Comparison of ENCODE assay signal across 19 cellular contexts in genomic region chr19:9528757-9529336, GRCh38. TPM values are rescaled to one million over a fixed set of nuclear protein-coding genes. Genes with fewer than 3 reads are reported as not detected.
DNase-seq lines count a peak whose midpoint lies in the region; ATAC-seq and TF ChIP-seq lines count a peak whose summit lies in the region.
"Had no signal": no experiment of that assay in that cellular context is flagged by ENCODE, and none has a peak within 500 bp of the region (broad histone marks: within the 10 kb centered on the region; RNA-seq: fewer than 3 reads in every experiment).

No MANE protein-coding gene starts in this region.

- peak; percentile 19 for DNase-seq in choroid plexus epithelial cell (ENCODE audit: low read depth)
- DNase-seq in CD4-positive, alpha-beta memory T cell: no peak
- DNase-seq in central memory CD4-positive, alpha-beta T cell: no peak
- DNase-seq in activated naive CD4-positive, alpha-beta T cell treated with Interleukin-2 at 50 U/mL for 16 hours: no peak
- DNase-seq: activated CD4-positive, alpha-beta T cell treated with anti-CD3 and anti-CD28 coated beads for 36 hours; body of pancreas; EL; hippocampal formation; NCI-H1048; NCI-H2227 treated with DMSO at 0.1 percent for 48 hours; T-cell had no signal

- peaks cover 0 to 95% (median 88%) of the 10 kb centered on the region in 8 donors for H3K9me3 Mint-ChIP-seq in CD4-positive, alpha-beta memory T cell

- no peak overlapping the region for H3K4me3 Mint-ChIP-seq in CD4-positive, alpha-beta memory T cell
- H3K4me3 Mint-ChIP-seq: activated CD4-positive, alpha-beta T cell treated with anti-CD3 and anti-CD28 coated beads for 36 hours; activated T-helper 1 cell treated with anti-CD3 and anti-CD28 coated beads, Interleukin-12 subunit alpha, Interleukin-12 subunit beta, Interleukin-2, Interleukin-4 antibody, amounts not matched to agents 30 ng/mL and 10 ng/mL and 1 ng/mL, durations not matched to agents 14 hours and 24 hours and 36 hours; stimulated activated effector memory CD8-positive, alpha-beta T cell treated with anti-CD3 and anti-CD28 coated beads, Interleukin-12 subunit alpha, Interleukin-12 subunit beta, amount 100 ng/mL, for 72 hours; T-cell had no signal

- H4K20me1 ChIP-seq in BLaER1 treated with 17β-estradiol and CSF1 and Interleukin-3, amounts not matched to agents 10 nM and 100 nM: no peaks in the 10 kb centered on the region

- TF ChIP-seq RAD21 in liver (IDR thresholded peaks at IDR 0.05): no peak

- peaks cover 100% of the 10 kb centered on the region in 11 experiments for H3K9me3 ChIP-seq in BLaER1 treated with 17β-estradiol and CSF1 and Interleukin-3, amounts not matched to agents 10 nM and 100 nM (replicated peaks in 1 of 11)
- H3K9me3 ChIP-seq in HUES64 (ENCODE audit: insufficient read depth, low read depth, low read length) (peaks cover 94% of the 10 kb centered on the region), liver (ENCODE audit: control insufficient read depth in 4 of 4, low read length in 3 of 4) (peaks cover 54 to 75% (median 67%) of the 10 kb centered on the region in 4 donors)
- H3K9me3 ChIP-seq in CD4-positive, alpha-beta memory T cell (ENCODE audit: control insufficient read depth in 1 of 2, low read length in 2 of 2): peaks cover 0 to 57% of the 10 kb centered on the region in 2 donors

- no peak overlapping the region for H3K4me2 ChIP-seq in BLaER1 treated with 17β-estradiol and CSF1 and Interleukin-3, amounts not matched to agents 10 nM and 100 nM

- peaks cover 0 to 1% (median 0%) of the 10 kb centered on the region in 4 donors for H3K4me1 Mint-ChIP-seq in CD4-positive, alpha-beta memory T cell
- H3K4me1 Mint-ChIP-seq: activated CD4-positive, alpha-beta T cell treated with anti-CD3 and anti-CD28 coated beads for 36 hours; stimulated activated effector memory CD8-positive, alpha-beta T cell treated with anti-CD3 and anti-CD28 coated beads, Interleukin-12 subunit alpha, Interleukin-12 subunit beta, amount 100 ng/mL, for 72 hours; T-cell had no signal

- peaks cover 0 to 7% (median 0%) of the 10 kb centered on the region in 11 experiments; a peak in 3 of 22 replicates for H3K27me3 ChIP-seq in BLaER1 treated with 17β-estradiol and CSF1 and Interleukin-3, amounts not matched to agents 10 nM and 100 nM
- H3K27me3 ChIP-seq in HUES64 (ENCODE audit: insufficient read depth, low read length): no peaks in the 10 kb centered on the region
- H3K27me3 ChIP-seq in liver (ENCODE audit: control insufficient read depth in 4 of 4, insufficient read depth in 4 of 4, low read length in 3 of 4): no peaks in the 10 kb centered on the region
- H3K27me3 ChIP-seq in CD4-positive, alpha-beta memory T cell (ENCODE audit: insufficient read depth, low read length): no peaks in the 10 kb centered on the region
- H3K27me3 ChIP-seq: body of pancreas had no signal

- intact Hi-C loops in CD4-positive, alpha-beta memory T cell (cut with micrococcal nuclease): no loop called here

- H3K36me3 Mint-ChIP-seq in CD4-positive, alpha-beta memory T cell: peaks cover 70 to 73% of the 10 kb centered on the region in 2 donors

- WGBS in HUES64: 100% methylated on average over 2 of the region's 5 CpGs
- 97% methylated on average over 5 of the region's 5 CpGs for WGBS in liver

- CTCF ChIA-PET in CD4-positive, alpha-beta memory T cell (lab: Charles Lee; ENCODE audit: partially characterized antibody): no interaction called here

- no peak for ATAC-seq in HG03520 (IDR thresholded peaks at IDR 0.05; ENCODE audit: unreplicated experiment)
- ATAC-seq: activated CD4-positive, alpha-beta T cell treated with anti-CD3 and anti-CD28 coated beads for 36 hours; body of pancreas; stimulated activated effector memory CD8-positive, alpha-beta T cell treated with anti-CD3 and anti-CD28 coated beads, Interleukin-12 subunit alpha, Interleukin-12 subunit beta, amount 100 ng/mL, for 72 hours; T-cell had no signal

- TF ChIP-seq CTCF in choroid plexus epithelial cell (conservative IDR thresholded peaks at IDR 0.05; ENCODE audit: low read depth, low read length) (no peak), liver (IDR thresholded peaks at IDR 0.05; ENCODE audit: low read depth, low read length, missing input control) (no peak)

- POLR2A ChIA-PET in CD4-positive, alpha-beta memory T cell (lab: Charles Lee; ENCODE audit: partially characterized antibody): no interaction called here

- H3K4me1 ChIP-seq in BLaER1 treated with 17β-estradiol and CSF1 and Interleukin-3, amounts not matched to agents 10 nM and 100 nM: no peaks in the 10 kb centered on the region
- H3K4me1 ChIP-seq in HUES64 (ENCODE audit: insufficient read depth, low read length) (no peaks in the 10 kb centered on the region), liver (ENCODE audit: control insufficient read depth in 4 of 4, insufficient read depth in 4 of 4, low read length in 3 of 4) (no peaks in the 10 kb centered on the region)
- H3K4me1 ChIP-seq in CD4-positive, alpha-beta memory T cell (ENCODE audit: insufficient read depth, low read length): no peaks in the 10 kb centered on the region
- H3K4me1 ChIP-seq: body of pancreas, parathyroid adenoma had no signal

- H3K9ac ChIP-seq in BLaER1 treated with 17β-estradiol and CSF1 and Interleukin-3, amounts not matched to agents 10 nM and 100 nM: no peak overlapping the region
- H3K9ac ChIP-seq in HUES64 (ENCODE audit: low read depth, low read length): no peak overlapping the region
- no peak overlapping the region for H3K9ac ChIP-seq in liver (ENCODE audit: low read depth in 1 of 2, low read length in 2 of 2)
- H3K9ac ChIP-seq: parathyroid adenoma had no signal

- peaks cover 95 to 100% (median 99%) of the 10 kb centered on the region in 11 experiments for H3K36me3 ChIP-seq in BLaER1 treated with 17β-estradiol and CSF1 and Interleukin-3, amounts not matched to agents 10 nM and 100 nM
- H3K36me3 ChIP-seq in HUES64 (ENCODE audit: insufficient read depth, low read length): peaks cover 95% of the 10 kb centered on the region
- peaks cover 24 to 54% (median 52%) of the 10 kb centered on the region in 4 donors for H3K36me3 ChIP-seq in liver (ENCODE audit: control insufficient read depth in 4 of 4, insufficient read depth in 3 of 4, low read depth in 1 of 4, low read length in 3 of 4)
- H3K36me3 ChIP-seq in CD4-positive, alpha-beta memory T cell (ENCODE audit: insufficient read depth, low read length): peaks cover 52% of the 10 kb centered on the region

- H3K27ac Mint-ChIP-seq in CD4-positive, alpha-beta memory T cell: no peak overlapping the region
- H3K27ac Mint-ChIP-seq: activated CD4-positive, alpha-beta T cell treated with anti-CD3 and anti-CD28 coated beads for 36 hours; activated T-helper 1 cell treated with anti-CD3 and anti-CD28 coated beads, Interleukin-12 subunit alpha, Interleukin-12 subunit beta, Interleukin-2, Interleukin-4 antibody, amounts not matched to agents 30 ng/mL and 10 ng/mL and 1 ng/mL, durations not matched to agents 14 hours and 24 hours and 36 hours; stimulated activated effector memory CD8-positive, alpha-beta T cell treated with anti-CD3 and anti-CD28 coated beads, Interleukin-12 subunit alpha, Interleukin-12 subunit beta, amount 100 ng/mL, for 72 hours; T-cell had no signal

- H3K4me3 ChIP-seq in BLaER1 treated with 17β-estradiol and CSF1 and Interleukin-3, amounts not matched to agents 10 nM and 100 nM: peak overlapping the region; percentile 21 to 58 (median 46); a peak in 19 of 20 replicates
- H3K4me3 ChIP-seq in HUES64 (ENCODE audit: low read length): peak overlapping the region; percentile 30
- H3K4me3 ChIP-seq in choroid plexus epithelial cell (ENCODE audit: low read depth, low read length): no peak overlapping the region
- H3K4me3 ChIP-seq in liver (ENCODE audit: low read depth in 1 of 3, low read length in 3 of 3): peak overlapping the region in 2 of 3 donors; percentile 38 to 65
- peak overlapping the region in 1 of 2 donors; percentile 5 for H3K4me3 ChIP-seq in CD4-positive, alpha-beta memory T cell (ENCODE audit: low read length in 2 of 2)
- H3K4me3 ChIP-seq: body of pancreas had no signal

- H3K27ac ChIP-seq in BLaER1 treated with 17β-estradiol and CSF1 and Interleukin-3, amounts not matched to agents 10 nM and 100 nM: no peak overlapping the region
- H3K27ac ChIP-seq in HUES64 (ENCODE audit: low read depth, low read length): no peak overlapping the region
- H3K27ac ChIP-seq in liver (ENCODE audit: low read depth in 1 of 2, low read length in 2 of 2): no peak overlapping the region
- no peak overlapping the region for H3K27ac ChIP-seq in CD4-positive, alpha-beta memory T cell (ENCODE audit: low read depth, low read length)
- H3K27ac ChIP-seq: body of pancreas, parathyroid adenoma had no signal

- H3K27me3 Mint-ChIP-seq in CD4-positive, alpha-beta memory T cell: no peaks in the 10 kb centered on the region
- H3K27me3 Mint-ChIP-seq: activated CD4-positive, alpha-beta T cell treated with anti-CD3 and anti-CD28 coated beads for 36 hours; T-cell had no signal

TF ChIP-seq in liver, 16 proteins besides CTCF, POLR2A, EP300 and RAD21 (continues in another document):
- TF ChIP-seq SP1 (IDR thresholded peaks at IDR 0.05): no peak
- TF ChIP-seq ATF3 (IDR thresholded peaks at IDR 0.05): no peak
- TF ChIP-seq NR2F2 (IDR thresholded peaks at IDR 0.05): no peak
- no peak for TF ChIP-seq JUND (IDR thresholded peaks at IDR 0.05)
- no peak for TF ChIP-seq GABPA (IDR thresholded peaks at IDR 0.05 in 1 of 2, conservative IDR thresholded peaks at IDR 0.05 in 1 of 2)
- TF ChIP-seq FOXA1 (IDR thresholded peaks at IDR 0.05): no peak
- TF ChIP-seq FOXA2 (IDR thresholded peaks at IDR 0.05): no peak
- no peak for TF ChIP-seq YY1 (IDR thresholded peaks at IDR 0.05)
- no peak for TF ChIP-seq EGR1 (IDR thresholded peaks at IDR 0.05; ENCODE audit: low read depth in 2 of 2)
- no peak for TF ChIP-seq HNF4A (conservative IDR thresholded peaks at IDR 0.05)

RNA-seq across cellular contexts. Expression of gene ZNF426, which starts 9.6 kb away (rescaled TPM):
- polyA plus RNA-seq in HUES64 (2013, experiment 1 of 2): 11.1 TPM
- 12.4 TPM for polyA plus RNA-seq in HUES64 (2013, experiment 2 of 2)
- 1 to 10 TPM; 4.4 to 6.8 TPM for total RNA-seq in liver
- polyA plus RNA-seq in liver: 1 to 10 TPM in 1 of 2 donors, under 1 TPM in 1; 0.75 to 1.3 TPM
- total RNA-seq in CD4-positive, alpha-beta memory T cell: 10 to 100 TPM; 18.0 to 18.2 TPM
- polyA plus RNA-seq in CD4-positive, alpha-beta memory T cell: 10 to 100 TPM; 11.7 to 16.8 TPM

RNA-seq across cellular contexts. Expression of gene ZNF560, which starts 30.4 kb away (rescaled TPM):
- polyA plus RNA-seq in HUES64 (2013, experiment 1 of 2): 0.50 TPM
- 0.70 TPM for polyA plus RNA-seq in HUES64 (2013, experiment 2 of 2)
- total RNA-seq in liver: not detected
- polyA plus RNA-seq in liver: not detected
- total RNA-seq in CD4-positive, alpha-beta memory T cell: not detected
- polyA plus RNA-seq in CD4-positive, alpha-beta memory T cell: not detected
- total RNA-seq: activated T-helper 1 cell treated with anti-CD3 and anti-CD28 coated beads, Interleukin-12 subunit alpha, Interleukin-12 subunit beta, Interleukin-2, Interleukin-4 antibody, amounts not matched to agents 30 ng/mL and 10 ng/mL and 1 ng/mL, durations not matched to agents 14 hours and 24 hours and 36 hours; body of pancreas; OCI-LY7; T-cell had no signal

RNA-seq across cellular contexts. Expression of gene ZNF121, which starts 55.5 kb away (rescaled TPM):
- 47.9 TPM for polyA plus RNA-seq in HUES64 (2013, experiment 1 of 2)
- polyA plus RNA-seq in HUES64 (2013, experiment 2 of 2): 51.3 TPM
- total RNA-seq in liver: 10 to 100 TPM; 19.8 to 23.5 TPM
- 1 to 10 TPM; 1.7 to 3.7 TPM for polyA plus RNA-seq in liver
- total RNA-seq in CD4-positive, alpha-beta memory T cell: 10 to 100 TPM; 47.2 to 53.0 TPM
- polyA plus RNA-seq in CD4-positive, alpha-beta memory T cell: 1 to 10 TPM; 2.1 to 4.2 TPM
